In genomic region chr7:19749658-19750057, GRCh38 we compare ENCODE assay signal across 21 cellular contexts. TPM values are rescaled to one million over a fixed set of nuclear protein-coding genes. Genes with fewer than 3 reads are reported as not detected.
DNase-seq lines count a peak whose midpoint lies in the region; ATAC-seq, FAIRE-seq and TF ChIP-seq lines count a peak whose summit lies in the region.
"Had no signal": no experiment of that assay in that cellular context is flagged by ENCODE, and none has a peak within 500 bp of the region (broad histone marks: within the 10 kb centered on the region; RNA-seq: fewer than 3 reads in every experiment).

No MANE protein-coding gene starts in this region.

- intact Hi-C loops in ascending aorta (cut with DNase I), result loop anchor here (5.0 kb wide), 1 partner anchor 848 kb away; no protein-coding TSS in a partner anchor

- H3K4me1 Mint-ChIP-seq in naive thymus-derived CD8-positive, alpha-beta T cell, result no peaks in the 10 kb centered on the region

- H3K9me3 ChIP-seq in ascending aorta, result no peaks in the 10 kb centered on the region
- H3K9me3 ChIP-seq: right lobe of liver, transverse colon had no signal

- POLR2A ChIA-PET in naive thymus-derived CD8-positive, alpha-beta T cell (lab: Charles Lee), result no interaction called here

- H3K27ac ChIP-seq in ascending aorta, result no peak overlapping the region
- H3K27ac ChIP-seq: right lobe of liver, transverse colon had no signal

- H3K27ac Mint-ChIP-seq in naive thymus-derived CD8-positive, alpha-beta T cell, result no peak overlapping the region
- H3K27ac Mint-ChIP-seq: CD4-positive, alpha-beta T cell had no signal

- H3K4me1 ChIP-seq in ascending aorta, result no peaks in the 10 kb centered on the region
- H3K4me1 ChIP-seq: right lobe of liver, transverse colon had no signal

- H3K36me3 ChIP-seq in bronchial epithelial cell (ENCODE audit: control insufficient read depth, insufficient read depth, low read length), result no peaks in the 10 kb centered on the region
- no peaks in the 10 kb centered on the region for H3K36me3 ChIP-seq in ascending aorta
- H3K36me3 ChIP-seq: right lobe of liver, transverse colon had no signal

- DNase-seq in COLO829 (ENCODE audit: low spot score), result peak; percentile 28
- DNase-seq in bronchial epithelial cell (ENCODE audit: low read depth), result peak; percentile 59
- DNase-seq in iPS-NIHi11 (ENCODE audit: low spot score), result peak; percentile 9
- no peak for DNase-seq in ascending aorta (ENCODE audit: low spot score in 2 of 2)
- DNase-seq in naive thymus-derived CD8-positive, alpha-beta T cell, result no peak
- no peak for DNase-seq in activated CD4-positive, alpha-beta T cell treated with anti-CD3 and anti-CD28 coated beads, Interleukin-2, amount 50 U/mL, for 1 hour
- no peak for DNase-seq in dedifferentiated amniotic fluid mesenchymal stem cell (ENCODE audit: extremely low spot score)
- DNase-seq: activated CD4-positive, alpha-beta T cell treated with anti-CD3 and anti-CD28 coated beads for 4 hours; activated effector memory CD4-positive, alpha-beta T cell treated with Interleukin-2 at 50 U/mL for 16 hours; amniotic stem cell; CD4-positive, alpha-beta T cell; KBM-7; NCI-H1417 treated with DMSO at 0.1 percent for 48 hours; occipital lobe; right lobe of liver; stimulated activated naive CD8-positive, alpha-beta T cell treated with anti-CD3 and anti-CD28 coated beads, Interleukin-15, Interleukin-2, amounts not matched to agents 100 U/mL and 50 U/mL, for 24 hours; transverse colon had no signal

- no peaks in the 10 kb centered on the region for H3K27me3 ChIP-seq in bronchial epithelial cell (ENCODE audit: control insufficient read depth, insufficient read depth, low read length)
- H3K27me3 ChIP-seq in ascending aorta, result no peaks in the 10 kb centered on the region
- H3K27me3 ChIP-seq: right lobe of liver, transverse colon had no signal

- no peak overlapping the region for H3K4me3 Mint-ChIP-seq in naive thymus-derived CD8-positive, alpha-beta T cell
- H3K4me3 Mint-ChIP-seq: CD4-positive, alpha-beta T cell had no signal

- H3K27me3 Mint-ChIP-seq in naive thymus-derived CD8-positive, alpha-beta T cell, result peaks cover 6 to 11% (median 9%) of the 10 kb centered on the region in 5 donors

- FAIRE-seq in bronchial epithelial cell (lab: Jason Lieb, UNC), result peak; percentile 32
- FAIRE-seq: colon had no signal

- no peaks in the 10 kb centered on the region for H3K9me3 Mint-ChIP-seq in naive thymus-derived CD8-positive, alpha-beta T cell
- H3K9me3 Mint-ChIP-seq: CD4-positive, alpha-beta T cell had no signal

- no peak for TF ChIP-seq CTCF in bronchial epithelial cell (IDR thresholded peaks at IDR 0.05; ENCODE audit: insufficient read depth, low read length, severe bottlenecking)
- no peak for TF ChIP-seq CTCF in ascending aorta (IDR thresholded peaks at IDR 0.05)

- H3K4me3 ChIP-seq in bronchial epithelial cell (ENCODE audit: low read depth, low read length), result no peak overlapping the region
- H3K4me3 ChIP-seq in ascending aorta, result no peak overlapping the region
- H3K4me3 ChIP-seq: right lobe of liver, transverse colon had no signal

- no peak for TF ChIP-seq RAD21 in Ishikawa (IDR thresholded peaks at IDR 0.05; ENCODE audit: low read depth)

- no peak for ATAC-seq in naive thymus-derived CD8-positive, alpha-beta T cell
- ATAC-seq: right lobe of liver; stimulated activated naive CD8-positive, alpha-beta T cell treated with anti-CD3 and anti-CD28 coated beads, Interleukin-15, Interleukin-2, amounts not matched to agents 100 U/mL and 50 U/mL, for 24 hours had no signal

- H3K36me3 Mint-ChIP-seq in naive thymus-derived CD8-positive, alpha-beta T cell, result no peaks in the 10 kb centered on the region

- peak; percentile 58; the same call in 1 of the 2 replicates for TF ChIP-seq EP300 in Ishikawa (IDR thresholded peaks at IDR 0.05; ENCODE audit: borderline replicate concordance)

TF ChIP-seq in Ishikawa, 13 proteins besides CTCF, POLR2A, EP300 and RAD21:
- TF ChIP-seq CREB1 (IDR thresholded peaks at IDR 0.05; ENCODE audit: low read depth), result no peak
- TF ChIP-seq NFIC (IDR thresholded peaks at IDR 0.05), result 0 out of 2 replicates have a peak, but pooled peaks have one; percentile 12
- TF ChIP-seq, protein P1, sequence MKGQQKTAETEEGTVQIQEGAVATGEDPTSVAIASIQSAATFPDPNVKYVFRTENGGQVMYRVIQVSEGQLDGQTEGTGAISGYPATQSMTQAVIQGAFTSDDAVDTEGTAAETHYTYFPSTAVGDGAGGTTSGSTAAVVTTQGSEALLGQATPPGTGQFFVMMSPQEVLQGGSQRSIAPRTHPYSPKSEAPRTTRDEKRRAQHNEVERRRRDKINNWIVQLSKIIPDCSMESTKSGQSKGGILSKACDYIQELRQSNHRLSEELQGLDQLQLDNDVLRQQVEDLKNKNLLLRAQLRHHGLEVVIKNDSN (IDR thresholded peaks at IDR 0.05), result no peak
- TF ChIP-seq CEBPB (IDR thresholded peaks at IDR 0.05), result no peak
- no peak for TF ChIP-seq EGR1 (IDR thresholded peaks at IDR 0.05)
- TF ChIP-seq, protein P2, sequence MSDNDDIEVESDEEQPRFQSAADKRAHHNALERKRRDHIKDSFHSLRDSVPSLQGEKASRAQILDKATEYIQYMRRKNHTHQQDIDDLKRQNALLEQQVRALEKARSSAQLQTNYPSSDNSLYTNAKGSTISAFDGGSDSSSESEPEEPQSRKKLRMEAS (IDR thresholded peaks at IDR 0.05), result no peak
- TF ChIP-seq TEAD4 (IDR thresholded peaks at IDR 0.05), result 0 out of 2 replicates have a peak, but pooled peaks have one; percentile 31
- no peak for TF ChIP-seq REST (IDR thresholded peaks at IDR 0.05; ENCODE audit: low read depth)
- TF ChIP-seq TAF1 (IDR thresholded peaks at IDR 0.05; ENCODE audit: low read depth), result no peak
- no peak for TF ChIP-seq YY1 (IDR thresholded peaks at IDR 0.05; ENCODE audit: low read depth)

RNA-seq across cellular contexts. Expression of gene TMEM196, which starts 23.8 kb away (rescaled TPM):
- total RNA-seq in bronchial epithelial cell (not detected in 2 replicates), ascending aorta (not detected)
- not detected for total RNA-seq in naive thymus-derived CD8-positive, alpha-beta T cell
- not detected for polyA plus RNA-seq in naive thymus-derived CD8-positive, alpha-beta T cell
- total RNA-seq: CD4-positive, alpha-beta T cell; glomerular endothelial cell; liver; right lobe of liver had no signal
- polyA plus RNA-seq: liver had no signal

RNA-seq across cellular contexts. Expression of gene POLR1F, which starts 40.8 kb away (rescaled TPM):
- total RNA-seq in bronchial epithelial cell (12.3 and 21.1 TPM in 2 replicates), ascending aorta (8.8 TPM)
- total RNA-seq in naive thymus-derived CD8-positive, alpha-beta T cell, result 10 to 100 TPM; 17.6 to 18.9 TPM
- polyA plus RNA-seq in naive thymus-derived CD8-positive, alpha-beta T cell, result 10 to 100 TPM; 40.7 to 48.0 (median 46.8) TPM

Comparison
In these comparisons a context has a peak if more than half of its experiments do, and no peak if none do; other contexts are left out.
1. DNase-seq: peak in COLO829 (single experiment), bronchial epithelial cell (single experiment) and iPS-NIHi11 (single experiment); none in ascending aorta (0 of 2), naive thymus-derived CD8-positive, alpha-beta T cell (0 of 10), activated CD4-positive, alpha-beta T cell treated with anti-CD3 and anti-CD28 coated beads, Interleukin-2, amount 50 U/mL, for 1 hour (single experiment) and dedifferentiated amniotic fluid mesenchymal stem cell (single experiment).